18 cellular contexts compared by ENCODE assay signal in genomic region chr12:39125580-39125979, GRCh38.
A peak's percentile ranks its signal among the peaks of the same experiment; 100 is the strongest.
DNase-seq lines count a peak whose midpoint lies in the region; ATAC-seq, FAIRE-seq and TF ChIP-seq lines count a peak whose summit lies in the region.
"Had no signal": no experiment of that assay in that cellular context is flagged by ENCODE, and none has a peak within 500 bp of the region (broad histone marks: within the 10 kb centered on the region; RNA-seq: fewer than 3 reads in every experiment).

No MANE protein-coding gene starts in this region.

- H3K79me2 ChIP-seq in PC-3 (ENCODE audit: low read length), result no peaks in the 10 kb centered on the region

- POLR2A ChIA-PET in PC-3 (lab: Charles Lee; ENCODE audit: unreplicated experiment), result no interaction called here

- H3K9me3 Mint-ChIP-seq in osteocyte (ENCODE audit: unreplicated experiment), result peaks cover 3% of the 10 kb centered on the region
- H3K9me3 Mint-ChIP-seq: CD8-positive, alpha-beta T cell had no signal

- H3K36me3 ChIP-seq in PC-3 (ENCODE audit: low read depth, low read length) (no peaks in the 10 kb centered on the region), bronchial epithelial cell (ENCODE audit: control insufficient read depth, insufficient read depth, low read length) (no peaks in the 10 kb centered on the region)
- H3K36me3 ChIP-seq: BE2C had no signal

- H3K27ac ChIP-seq in PC-3 (ENCODE audit: low read length), result no peak overlapping the region

- H3K4me1 Mint-ChIP-seq in osteocyte (ENCODE audit: unreplicated experiment), result no peaks in the 10 kb centered on the region
- H3K4me1 Mint-ChIP-seq: IgD-negative memory B cell had no signal

- H3K4me3 Mint-ChIP-seq in osteocyte (ENCODE audit: unreplicated experiment), result no peak overlapping the region
- H3K4me3 Mint-ChIP-seq: CD8-positive, alpha-beta T cell; IgD-negative memory B cell had no signal

- no peak overlapping the region for H3K4me2 ChIP-seq in PC-3 (ENCODE audit: low read length)

- H3K9ac ChIP-seq in PC-3 (ENCODE audit: low read length), result no peak overlapping the region

- peaks cover 37% of the 10 kb centered on the region for H3K4me1 ChIP-seq in PC-3 (ENCODE audit: insufficient read depth, low read length)

- no peaks in the 10 kb centered on the region for H3K27me3 Mint-ChIP-seq in osteocyte (ENCODE audit: unreplicated experiment)
- H3K27me3 Mint-ChIP-seq: IgD-negative memory B cell had no signal

- intact Hi-C loops in PC-3 (cut with micrococcal nuclease), result no loop called here

- ATAC-seq in PC-3 (no peak), HG03045 (IDR thresholded peaks at IDR 0.05; ENCODE audit: unreplicated experiment) (no peak)
- ATAC-seq: CD8-positive, alpha-beta T cell; GM12878; HCT116 had no signal

- FAIRE-seq in bronchial epithelial cell (lab: Jason Lieb, UNC) (no peak), urothelium cell line (lab: Jason Lieb, UNC) (peak; percentile 5)
- FAIRE-seq: GM12878 had no signal

- H3K4me3 ChIP-seq in PC-3 (ENCODE audit: low read length) (no peak overlapping the region), bronchial epithelial cell (ENCODE audit: low read depth, low read length) (no peak overlapping the region)
- H3K4me3 ChIP-seq: GM12878 had no signal

- H3K9me2 ChIP-seq in PC-3 (replicated peaks; ENCODE audit: low read length), result no peaks in the 10 kb centered on the region

- H3K27me3 ChIP-seq in PC-3 (ENCODE audit: low read length) (no peaks in the 10 kb centered on the region), bronchial epithelial cell (ENCODE audit: control insufficient read depth, insufficient read depth, low read length) (no peaks in the 10 kb centered on the region)
- H3K27me3 ChIP-seq: BE2C had no signal

- no peak overlapping the region for H2AFZ ChIP-seq in PC-3 (ENCODE audit: low read length)

- H3F3A ChIP-seq in PC-3 (ENCODE audit: low read length, unreplicated experiment), result no peaks in the 10 kb centered on the region

- H3K9me3 ChIP-seq in PC-3 (ENCODE audit: low read length), result no peaks in the 10 kb centered on the region
- H3K9me3 ChIP-seq: BE2C had no signal

- no peaks in the 10 kb centered on the region for H4K20me1 ChIP-seq in PC-3 (ENCODE audit: low read length)

- DNase-seq in PC-3, result peak; percentile 28
- peak; percentile 38 for DNase-seq in bronchial epithelial cell (ENCODE audit: low read depth)
- peak; percentile 29 for DNase-seq in left kidney (ENCODE audit: low read depth, low spot score)
- no peak for DNase-seq in urothelium cell line (ENCODE audit: low spot score)
- no peak for DNase-seq in osteocyte (ENCODE audit: extremely low spot score, unreplicated experiment)
- DNase-seq in NCI-H128 (lab: John Stamatoyannopoulos, UW; ENCODE audit: unreplicated experiment), result no peak
- DNase-seq: BE2C; CD8-positive, alpha-beta T cell; DMS79 treated with DMSO at 0.1 percent for 48 hours; MV-4-11; NCI-H1436; NCI-H2029; NCI-H2171; NCI-H748 treated with DMSO at 0.1 percent for 48 hours had no signal

- H3K27ac Mint-ChIP-seq in osteocyte (ENCODE audit: unreplicated experiment), result no peak overlapping the region
- H3K27ac Mint-ChIP-seq: CD8-positive, alpha-beta T cell; IgD-negative memory B cell had no signal

- CTCF ChIA-PET in PC-3 (lab: Charles Lee), result no interaction called here

- no peaks in the 10 kb centered on the region for H3K36me3 Mint-ChIP-seq in osteocyte (ENCODE audit: unreplicated experiment)
- H3K36me3 Mint-ChIP-seq: CD8-positive, alpha-beta T cell; IgD-negative memory B cell had no signal

- BruUV-seq in PC-3 (replicated peaks; lab: Mats Ljungman, UMichigan), result no TSS peak

- no peak for TF ChIP-seq CTCF in PC-3 (conservative IDR thresholded peaks at IDR 0.05; ENCODE audit: low read depth, low read length)
- no peak for TF ChIP-seq CTCF in bronchial epithelial cell (IDR thresholded peaks at IDR 0.05; ENCODE audit: insufficient read depth, low read length, severe bottlenecking)
- no peak for TF ChIP-seq CTCF in osteocyte (IDR thresholded peaks at IDR 0.05)

Comparison
In these comparisons a context has a peak if more than half of its experiments do, and no peak if none do; other contexts are left out.
1. DNase-seq: peak in PC-3 (single experiment), bronchial epithelial cell (single experiment) and left kidney (single experiment); none in urothelium cell line (single experiment), osteocyte (single experiment) and NCI-H128 (single experiment).